ENCODE assay signal across 21 cellular contexts in the genomic region with DNA sequence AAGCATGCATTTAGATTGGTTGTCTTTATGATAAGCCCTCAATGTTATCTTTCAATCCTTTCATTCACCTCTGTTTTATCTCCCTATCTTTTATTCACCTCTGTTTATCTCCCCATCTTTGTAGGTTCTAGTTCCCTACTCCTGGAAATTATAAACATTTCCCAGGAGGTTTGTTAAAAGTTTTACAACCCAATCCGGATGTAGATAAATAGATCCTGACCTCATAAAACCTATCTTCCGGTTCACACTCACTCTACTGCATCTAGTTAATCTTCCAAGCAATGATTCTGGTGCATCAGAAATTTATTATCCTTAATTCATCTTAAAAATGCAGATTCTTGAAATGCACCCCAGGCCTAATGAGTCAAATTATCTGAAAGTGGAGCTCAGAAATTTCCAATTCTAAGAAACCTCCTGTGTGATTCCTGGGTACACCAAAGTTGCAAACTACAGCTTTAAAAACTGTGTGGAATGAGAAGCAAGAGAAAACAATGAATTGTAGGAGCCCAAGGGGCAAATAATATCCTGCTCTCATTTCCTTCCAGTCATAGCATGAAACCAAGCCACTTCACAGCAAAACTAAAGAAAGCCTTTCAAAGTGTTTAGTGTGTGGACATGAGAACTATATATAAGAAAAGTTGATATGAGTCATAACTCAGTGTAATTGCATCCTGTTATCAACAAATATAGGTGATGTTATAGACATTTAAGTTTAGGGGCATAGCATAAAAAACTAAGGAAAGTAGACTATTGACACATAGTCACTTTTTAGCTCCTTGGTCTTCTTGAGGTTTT. TPM values are rescaled to one million over a fixed set of nuclear protein-coding genes. Genes with fewer than 3 reads are reported as not detected.
"Had no signal": no experiment of that assay in that cellular context is flagged by ENCODE, and none has a peak within 500 bp of the region (broad histone marks: within the 10 kb centered on the region; RNA-seq: fewer than 3 reads in every experiment).

No MANE protein-coding gene starts in this region.

- H3K36me3 ChIP-seq: neutrophil, transverse colon, vagina had no signal

- H3K27ac ChIP-seq: neutrophil, skin epidermis, transverse colon, vagina had no signal

- H3K4me1 ChIP-seq: vagina had no signal

- H3K27me3 ChIP-seq: neutrophil, transverse colon, vagina had no signal

- ATAC-seq: natural killer cell, right cardiac atrium had no signal

- DNase-seq: activated CD4-positive, alpha-beta T cell treated with anti-CD3 and anti-CD28 coated beads, Interleukin-2, amount 10 ng/mL, durations not matched to agents 7 days and 5 days; activated CD8-positive, alpha-beta memory T cell treated with anti-CD3 and anti-CD28 coated beads, Interleukin-2, amount 50 U/mL, for 48 hours; activated naive CD8-positive, alpha-beta T cell treated with anti-CD3 and anti-CD28 coated beads, Interleukin-2, amount 10 ng/mL, durations not matched to agents 7 days and 5 days; cerebellar nuclear complex; effector CD8-positive, alpha-beta T cell; foreskin fibroblast; head of caudate nucleus; kidney glomerular epithelial cell; mesenchymal stem cell; natural killer cell; right cardiac atrium; stimulated activated CD4-positive, alpha-beta T cell treated with anti-CD3 and anti-CD28 coated beads, Interleukin-15, amount 100 ng/mL, for 24 hours; stimulated activated CD4-positive, alpha-beta T cell treated with anti-CD3 and anti-CD28 coated beads, Interleukin-4, amount 100 ng/mL, for 1 hour; stimulated activated naive CD4-positive, alpha-beta T cell treated with Interleukin-2 at 50 U/mL for 16 hours; substantia nigra; transverse colon had no signal

- H3K9me3 ChIP-seq: neutrophil, transverse colon, vagina had no signal

- H3K4me3 ChIP-seq: skin epidermis, transverse colon, vagina had no signal

RNA-seq across cellular contexts. Expression of a gene that starts 51.1 kb away (rescaled TPM):
- total RNA-seq: activated T-helper 1 cell treated with anti-CD3 and anti-CD28 coated beads, Interleukin-12 subunit alpha, Interleukin-12 subunit beta, Interleukin-2, Interleukin-4 antibody, amounts not matched to agents 30 ng/mL and 10 ng/mL and 1 ng/mL, durations not matched to agents 14 hours and 24 hours and 36 hours; liver had no signal
- polyA plus RNA-seq: liver had no signal
